In genomic region chr4:2418652-2419571, GRCh38 we compare ENCODE assay signal across 1 cellular context.
TF ChIP-seq lines count a peak whose summit lies in the region.

CFAP99 (plus strand) TSS chr4:2418955.

TF ChIP-seq in HepG2, 621 proteins besides CTCF, POLR2A, EP300 and RAD21 (continued from another document and continues in another):
- TF ChIP-seq, protein P1, sequence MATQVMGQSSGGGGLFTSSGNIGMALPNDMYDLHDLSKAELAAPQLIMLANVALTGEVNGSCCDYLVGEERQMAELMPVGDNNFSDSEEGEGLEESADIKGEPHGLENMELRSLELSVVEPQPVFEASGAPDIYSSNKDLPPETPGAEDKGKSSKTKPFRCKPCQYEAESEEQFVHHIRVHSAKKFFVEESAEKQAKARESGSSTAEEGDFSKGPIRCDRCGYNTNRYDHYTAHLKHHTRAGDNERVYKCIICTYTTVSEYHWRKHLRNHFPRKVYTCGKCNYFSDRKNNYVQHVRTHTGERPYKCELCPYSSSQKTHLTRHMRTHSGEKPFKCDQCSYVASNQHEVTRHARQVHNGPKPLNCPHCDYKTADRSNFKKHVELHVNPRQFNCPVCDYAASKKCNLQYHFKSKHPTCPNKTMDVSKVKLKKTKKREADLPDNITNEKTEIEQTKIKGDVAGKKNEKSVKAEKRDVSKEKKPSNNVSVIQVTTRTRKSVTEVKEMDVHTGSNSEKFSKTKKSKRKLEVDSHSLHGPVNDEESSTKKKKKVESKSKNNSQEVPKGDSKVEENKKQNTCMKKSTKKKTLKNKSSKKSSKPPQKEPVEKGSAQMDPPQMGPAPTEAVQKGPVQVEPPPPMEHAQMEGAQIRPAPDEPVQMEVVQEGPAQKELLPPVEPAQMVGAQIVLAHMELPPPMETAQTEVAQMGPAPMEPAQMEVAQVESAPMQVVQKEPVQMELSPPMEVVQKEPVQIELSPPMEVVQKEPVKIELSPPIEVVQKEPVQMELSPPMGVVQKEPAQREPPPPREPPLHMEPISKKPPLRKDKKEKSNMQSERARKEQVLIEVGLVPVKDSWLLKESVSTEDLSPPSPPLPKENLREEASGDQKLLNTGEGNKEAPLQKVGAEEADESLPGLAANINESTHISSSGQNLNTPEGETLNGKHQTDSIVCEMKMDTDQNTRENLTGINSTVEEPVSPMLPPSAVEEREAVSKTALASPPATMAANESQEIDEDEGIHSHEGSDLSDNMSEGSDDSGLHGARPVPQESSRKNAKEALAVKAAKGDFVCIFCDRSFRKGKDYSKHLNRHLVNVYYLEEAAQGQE (IDR thresholded peaks at IDR 0.05; ENCODE audit: borderline replicate concordance in 1 of 2, low read depth in 1 of 2, low read length in 2 of 2) = no peak
- no peak for TF ChIP-seq KDM5A (IDR thresholded peaks at IDR 0.05; ENCODE audit: borderline replicate concordance, low read length)
- no peak for TF ChIP-seq CEBPB (IDR thresholded peaks at IDR 0.05; ENCODE audit: borderline replicate concordance, low read depth, low read length)
- peak; percentile 75 for TF ChIP-seq HOXA3 (CRISPR knock-in tag; IDR thresholded peaks at IDR 0.05)
- no peak for TF ChIP-seq MXD4 (CRISPR knock-in tag; IDR thresholded peaks at IDR 0.05)
- no peak for TF ChIP-seq ELF3 (CRISPR knock-in tag; IDR thresholded peaks at IDR 0.05)
- TF ChIP-seq ATRX (CRISPR knock-in tag; IDR thresholded peaks at IDR 0.05; ENCODE audit: borderline replicate concordance) = no peak
- TF ChIP-seq ZNF431 (CRISPR knock-in tag; IDR thresholded peaks at IDR 0.05; ENCODE audit: borderline replicate concordance, low read depth) = no peak
- TF ChIP-seq ZNF607 (CRISPR knock-in tag; IDR thresholded peaks at IDR 0.05; ENCODE audit: borderline replicate concordance) = no peak
- TF ChIP-seq, protein P2, sequence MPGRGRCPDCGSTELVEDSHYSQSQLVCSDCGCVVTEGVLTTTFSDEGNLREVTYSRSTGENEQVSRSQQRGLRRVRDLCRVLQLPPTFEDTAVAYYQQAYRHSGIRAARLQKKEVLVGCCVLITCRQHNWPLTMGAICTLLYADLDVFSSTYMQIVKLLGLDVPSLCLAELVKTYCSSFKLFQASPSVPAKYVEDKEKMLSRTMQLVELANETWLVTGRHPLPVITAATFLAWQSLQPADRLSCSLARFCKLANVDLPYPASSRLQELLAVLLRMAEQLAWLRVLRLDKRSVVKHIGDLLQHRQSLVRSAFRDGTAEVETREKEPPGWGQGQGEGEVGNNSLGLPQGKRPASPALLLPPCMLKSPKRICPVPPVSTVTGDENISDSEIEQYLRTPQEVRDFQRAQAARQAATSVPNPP (CRISPR knock-in tag; IDR thresholded peaks at IDR 0.05) = no peak
- no peak for TF ChIP-seq GPN1 (CRISPR knock-in tag; IDR thresholded peaks at IDR 0.05; ENCODE audit: borderline replicate concordance)
- TF ChIP-seq ZNF337 (CRISPR knock-in tag; IDR thresholded peaks at IDR 0.05; ENCODE audit: borderline replicate concordance, low read depth) = no peak
- TF ChIP-seq NR2F2 (IDR thresholded peaks at IDR 0.05; ENCODE audit: borderline replicate concordance, low read depth) = no peak
- no peak for TF ChIP-seq ZNF775 (CRISPR knock-in tag; IDR thresholded peaks at IDR 0.05; ENCODE audit: borderline replicate concordance)
- no peak for TF ChIP-seq FOXM1 (CRISPR knock-in tag; IDR thresholded peaks at IDR 0.05)
- TF ChIP-seq FIP1L1 (IDR thresholded peaks at IDR 0.05; ENCODE audit: borderline replicate concordance, insufficient read depth, low read depth, low read length) = no peak
- TF ChIP-seq TBP (CRISPR knock-in tag; IDR thresholded peaks at IDR 0.05) = peak; percentile 64; the same call in 1 of the 2 replicates
- TF ChIP-seq ZNF138 (CRISPR knock-in tag; IDR thresholded peaks at IDR 0.05; ENCODE audit: low read depth) = no peak
- no peak for TF ChIP-seq ISL2 (CRISPR knock-in tag; IDR thresholded peaks at IDR 0.05)
- TF ChIP-seq JDP2 (CRISPR knock-in tag; IDR thresholded peaks at IDR 0.05; ENCODE audit: borderline replicate concordance) = no peak
- no peak for TF ChIP-seq ZNF615 (CRISPR knock-in tag; IDR thresholded peaks at IDR 0.05; ENCODE audit: borderline replicate concordance)
- no peak for TF ChIP-seq KDM1A (CRISPR knock-in tag; IDR thresholded peaks at IDR 0.05)
- TF ChIP-seq ZNF550 (CRISPR knock-in tag; IDR thresholded peaks at IDR 0.05; ENCODE audit: borderline replicate concordance) = no peak
- TF ChIP-seq PBX3 (CRISPR knock-in tag; IDR thresholded peaks at IDR 0.05; ENCODE audit: borderline replicate concordance) = no peak
- TF ChIP-seq, protein P3, sequence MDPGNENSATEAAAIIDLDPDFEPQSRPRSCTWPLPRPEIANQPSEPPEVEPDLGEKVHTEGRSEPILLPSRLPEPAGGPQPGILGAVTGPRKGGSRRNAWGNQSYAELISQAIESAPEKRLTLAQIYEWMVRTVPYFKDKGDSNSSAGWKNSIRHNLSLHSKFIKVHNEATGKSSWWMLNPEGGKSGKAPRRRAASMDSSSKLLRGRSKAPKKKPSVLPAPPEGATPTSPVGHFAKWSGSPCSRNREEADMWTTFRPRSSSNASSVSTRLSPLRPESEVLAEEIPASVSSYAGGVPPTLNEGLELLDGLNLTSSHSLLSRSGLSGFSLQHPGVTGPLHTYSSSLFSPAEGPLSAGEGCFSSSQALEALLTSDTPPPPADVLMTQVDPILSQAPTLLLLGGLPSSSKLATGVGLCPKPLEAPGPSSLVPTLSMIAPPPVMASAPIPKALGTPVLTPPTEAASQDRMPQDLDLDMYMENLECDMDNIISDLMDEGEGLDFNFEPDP (CRISPR knock-in tag; conservative IDR thresholded peaks at IDR 0.05) = no peak
- no peak for TF ChIP-seq ZFP90 (CRISPR knock-in tag; IDR thresholded peaks at IDR 0.05; ENCODE audit: borderline replicate concordance)
- no peak for TF ChIP-seq SALL2 (CRISPR knock-in tag; IDR thresholded peaks at IDR 0.05)
- TF ChIP-seq, protein P4, sequence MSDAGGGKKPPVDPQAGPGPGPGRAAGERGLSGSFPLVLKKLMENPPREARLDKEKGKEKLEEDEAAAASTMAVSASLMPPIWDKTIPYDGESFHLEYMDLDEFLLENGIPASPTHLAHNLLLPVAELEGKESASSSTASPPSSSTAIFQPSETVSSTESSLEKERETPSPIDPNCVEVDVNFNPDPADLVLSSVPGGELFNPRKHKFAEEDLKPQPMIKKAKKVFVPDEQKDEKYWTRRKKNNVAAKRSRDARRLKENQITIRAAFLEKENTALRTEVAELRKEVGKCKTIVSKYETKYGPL (CRISPR knock-in tag; IDR thresholded peaks at IDR 0.05) = no peak
- TF ChIP-seq CHCHD3 (CRISPR knock-in tag; IDR thresholded peaks at IDR 0.05) = no peak
- TF ChIP-seq, protein P5, sequence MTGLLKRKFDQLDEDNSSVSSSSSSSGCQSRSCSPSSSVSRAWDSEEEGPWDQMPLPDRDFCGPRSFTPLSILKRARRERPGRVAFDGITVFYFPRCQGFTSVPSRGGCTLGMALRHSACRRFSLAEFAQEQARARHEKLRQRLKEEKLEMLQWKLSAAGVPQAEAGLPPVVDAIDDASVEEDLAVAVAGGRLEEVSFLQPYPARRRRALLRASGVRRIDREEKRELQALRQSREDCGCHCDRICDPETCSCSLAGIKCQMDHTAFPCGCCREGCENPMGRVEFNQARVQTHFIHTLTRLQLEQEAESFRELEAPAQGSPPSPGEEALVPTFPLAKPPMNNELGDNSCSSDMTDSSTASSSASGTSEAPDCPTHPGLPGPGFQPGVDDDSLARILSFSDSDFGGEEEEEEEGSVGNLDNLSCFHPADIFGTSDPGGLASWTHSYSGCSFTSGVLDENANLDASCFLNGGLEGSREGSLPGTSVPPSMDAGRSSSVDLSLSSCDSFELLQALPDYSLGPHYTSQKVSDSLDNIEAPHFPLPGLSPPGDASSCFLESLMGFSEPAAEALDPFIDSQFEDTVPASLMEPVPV (CRISPR knock-in tag; IDR thresholded peaks at IDR 0.05) = 0 out of 2 replicates have a peak, but pooled peaks have one; percentile 21
- no peak for TF ChIP-seq XRCC5 (optimal IDR thresholded peaks at IDR 0.05; ENCODE audit: low read length)
- TF ChIP-seq NFKB2 (CRISPR knock-in tag; IDR thresholded peaks at IDR 0.05; ENCODE audit: borderline replicate concordance) = no peak
- no peak for TF ChIP-seq POLR2AphosphoS5 (IDR thresholded peaks at IDR 0.05; ENCODE audit: low read depth, low read length)
- TF ChIP-seq ZSCAN21 (CRISPR knock-in tag; IDR thresholded peaks at IDR 0.05; ENCODE audit: borderline replicate concordance) = no peak
- TF ChIP-seq SKIL (CRISPR knock-in tag; IDR thresholded peaks at IDR 0.05; ENCODE audit: borderline replicate concordance) = no peak
- TF ChIP-seq ZNF572 (CRISPR knock-in tag; IDR thresholded peaks at IDR 0.05) = no peak
- TF ChIP-seq TP53 (CRISPR knock-in tag; conservative IDR thresholded peaks at IDR 0.05) = no peak
- 0 out of 2 replicates have a peak, but pooled peaks have one; percentile 25 for TF ChIP-seq YEATS4 (CRISPR knock-in tag; IDR thresholded peaks at IDR 0.05; ENCODE audit: borderline replicate concordance)
- no peak for TF ChIP-seq ZNF446 (CRISPR knock-in tag; IDR thresholded peaks at IDR 0.05)
- no peak for TF ChIP-seq SYNCRIP (IDR thresholded peaks at IDR 0.05; ENCODE audit: insufficient read depth, low read depth, low read length)
- no peak for TF ChIP-seq RBAK (CRISPR knock-in tag; IDR thresholded peaks at IDR 0.05)
- no peak for TF ChIP-seq AKAP8 (CRISPR knock-in tag; IDR thresholded peaks at IDR 0.05)
- TF ChIP-seq, protein P6, sequence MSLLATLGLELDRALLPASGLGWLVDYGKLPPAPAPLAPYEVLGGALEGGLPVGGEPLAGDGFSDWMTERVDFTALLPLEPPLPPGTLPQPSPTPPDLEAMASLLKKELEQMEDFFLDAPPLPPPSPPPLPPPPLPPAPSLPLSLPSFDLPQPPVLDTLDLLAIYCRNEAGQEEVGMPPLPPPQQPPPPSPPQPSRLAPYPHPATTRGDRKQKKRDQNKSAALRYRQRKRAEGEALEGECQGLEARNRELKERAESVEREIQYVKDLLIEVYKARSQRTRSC (CRISPR knock-in tag; IDR thresholded peaks at IDR 0.05; ENCODE audit: low read depth) = no peak
- TF ChIP-seq, protein P7, sequence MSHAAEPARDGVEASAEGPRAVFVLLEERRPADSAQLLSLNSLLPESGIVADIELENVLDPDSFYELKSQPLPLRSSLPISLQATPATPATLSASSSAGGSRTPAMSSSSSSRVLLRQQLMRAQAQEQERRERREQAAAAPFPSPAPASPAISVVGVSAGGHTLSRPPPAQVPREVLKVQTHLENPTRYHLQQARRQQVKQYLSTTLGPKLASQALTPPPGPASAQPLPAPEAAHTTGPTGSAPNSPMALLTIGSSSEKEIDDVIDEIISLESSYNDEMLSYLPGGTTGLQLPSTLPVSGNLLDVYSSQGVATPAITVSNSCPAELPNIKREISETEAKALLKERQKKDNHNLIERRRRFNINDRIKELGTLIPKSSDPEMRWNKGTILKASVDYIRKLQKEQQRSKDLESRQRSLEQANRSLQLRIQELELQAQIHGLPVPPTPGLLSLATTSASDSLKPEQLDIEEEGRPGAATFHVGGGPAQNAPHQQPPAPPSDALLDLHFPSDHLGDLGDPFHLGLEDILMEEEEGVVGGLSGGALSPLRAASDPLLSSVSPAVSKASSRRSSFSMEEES (CRISPR knock-in tag; IDR thresholded peaks at IDR 0.05) = no peak
- TF ChIP-seq ZSCAN29 (CRISPR knock-in tag; conservative IDR thresholded peaks at IDR 0.05) = no peak
- no peak for TF ChIP-seq ZNF33B (CRISPR knock-in tag; IDR thresholded peaks at IDR 0.05)
- TF ChIP-seq HNF4A (CRISPR knock-in tag; IDR thresholded peaks at IDR 0.05) = no peak
- TF ChIP-seq MLX (CRISPR knock-in tag; IDR thresholded peaks at IDR 0.05) = no peak
- no peak for TF ChIP-seq ZNF234 (CRISPR knock-in tag; conservative IDR thresholded peaks at IDR 0.05)
- no peak for TF ChIP-seq GRHL1 (CRISPR knock-in tag; conservative IDR thresholded peaks at IDR 0.05)
